13 cellular contexts compared by ENCODE assay signal in the genomic region with DNA sequence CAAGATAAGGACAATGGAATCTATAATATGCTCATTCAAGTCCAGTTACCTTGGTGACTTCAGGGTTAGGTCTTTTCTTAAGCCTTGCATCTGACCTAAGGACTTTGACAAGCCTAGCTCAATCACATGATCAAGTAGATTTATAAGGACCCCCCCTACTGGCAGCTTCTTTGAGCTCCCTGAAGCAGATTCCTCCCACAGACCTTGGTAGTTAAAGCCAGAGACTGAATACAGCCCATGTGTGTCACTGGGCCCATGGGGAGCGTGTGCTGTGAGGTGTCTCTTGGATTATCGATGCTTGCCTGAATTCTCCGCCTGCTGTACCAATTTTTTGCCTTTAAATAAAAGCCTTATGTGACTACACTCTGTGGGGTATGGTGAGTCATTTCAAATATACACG.
DNase-seq lines count a peak whose midpoint lies in the region; ATAC-seq and TF ChIP-seq lines count a peak whose summit lies in the region.
"Had no signal": no experiment of that assay in that cellular context is flagged by ENCODE, and none has a peak within 500 bp of the region (broad histone marks: within the 10 kb centered on the region; RNA-seq: fewer than 3 reads in every experiment).

No MANE protein-coding gene starts in this region.

- H3K27ac Mint-ChIP-seq in Calu3 (ENCODE audit: unreplicated experiment), result no peak overlapping the region
- H3K27ac Mint-ChIP-seq: CD4-positive, CD25-positive, alpha-beta regulatory T cell had no signal

- no peak for TF ChIP-seq POLR2A in esophagus squamous epithelium (IDR thresholded peaks at IDR 0.05)

- no peak for ATAC-seq in Right ventricle myocardium inferior
- ATAC-seq in HG03342 (IDR thresholded peaks at IDR 0.05; ENCODE audit: unreplicated experiment), result peak; percentile 69
- ATAC-seq: foreskin keratinocyte, pancreas had no signal

- no peaks in the 10 kb centered on the region for H3K9me3 ChIP-seq in cardiac muscle cell (ENCODE audit: low read depth)
- H3K9me3 ChIP-seq in esophagus squamous epithelium, result no peaks in the 10 kb centered on the region
- H3K9me3 ChIP-seq: pancreas had no signal

- H3K4me1 Mint-ChIP-seq in Calu3 (ENCODE audit: low read depth, unreplicated experiment), result no peaks in the 10 kb centered on the region
- H3K4me1 Mint-ChIP-seq: CD4-positive, CD25-positive, alpha-beta regulatory T cell had no signal

- no peak for TF ChIP-seq CTCF in cardiac muscle cell (IDR thresholded peaks at IDR 0.05; ENCODE audit: low read depth, low read length)
- TF ChIP-seq CTCF in astrocyte of the cerebellum (IDR thresholded peaks at IDR 0.05; ENCODE audit: low read depth, low read length, missing control alignments), result peak; percentile 15
- TF ChIP-seq CTCF in esophagus squamous epithelium (IDR thresholded peaks at IDR 0.05), result no peak
- no peak for TF ChIP-seq CTCF in GM10266 (IDR thresholded peaks at IDR 0.05; ENCODE audit: control insufficient read depth, insufficient read depth, low read depth, missing control alignments)
- TF ChIP-seq CTCF in Calu3 (IDR thresholded peaks at IDR 0.05; ENCODE audit: unreplicated experiment), result no peak

- no peaks in the 10 kb centered on the region for H3K36me3 ChIP-seq in cardiac muscle cell
- no peaks in the 10 kb centered on the region for H3K36me3 ChIP-seq in esophagus squamous epithelium
- H3K36me3 ChIP-seq: pancreas had no signal

- intact Hi-C loops in Right ventricle myocardium inferior (cut with DNase I) (no loop called here), esophagus squamous epithelium (cut with DNase I) (no loop called here), Calu3 (cut with micrococcal nuclease; ENCODE audit: unreplicated experiment) (no loop called here)

- DNase-seq in cardiac muscle cell (ENCODE audit: low read depth in 1 of 2, low spot score in 1 of 2), result peak; percentile 2 to 7
- DNase-seq in Right ventricle myocardium inferior (ENCODE audit: missing footprints), result no peak
- no peak for DNase-seq in astrocyte of the cerebellum (ENCODE audit: low read depth)
- DNase-seq in esophagus squamous epithelium (lab: John Stamatoyannopoulos, UW), result no peak
- DNase-seq in GM10266 (ENCODE audit: extremely low spot score), result no peak
- DNase-seq in activated CD4-positive, CD25-positive, alpha-beta regulatory T cell (lab: John Stamatoyannopoulos, UW), result no peak
- no peak for DNase-seq in Calu3
- DNase-seq: CD4-positive, CD25-positive, alpha-beta regulatory T cell; foreskin keratinocyte; pancreas; stimulated activated CD4-positive, alpha-beta T cell treated with anti-CD3 and anti-CD28 coated beads, Interleukin-4, amount 100 ng/mL, for 1 hour; T-helper 9 cell had no signal

- no peaks in the 10 kb centered on the region for H3K9me3 Mint-ChIP-seq in Calu3 (ENCODE audit: low read depth, unreplicated experiment)

- H3K27me3 Mint-ChIP-seq in Calu3 (ENCODE audit: unreplicated experiment), result no peaks in the 10 kb centered on the region
- H3K27me3 Mint-ChIP-seq: CD4-positive, CD25-positive, alpha-beta regulatory T cell had no signal

- BruUV-seq in Calu3 (replicated peaks; lab: Mats Ljungman, UMichigan), result no TSS peak

- no peak overlapping the region for H3K27ac ChIP-seq in cardiac muscle cell
- H3K27ac ChIP-seq in esophagus squamous epithelium, result no peak overlapping the region
- H3K27ac ChIP-seq: foreskin keratinocyte, pancreas had no signal

- no peaks in the 10 kb centered on the region for H3K36me3 Mint-ChIP-seq in Calu3 (ENCODE audit: insufficient read depth, unreplicated experiment)
- H3K36me3 Mint-ChIP-seq: CD4-positive, CD25-positive, alpha-beta regulatory T cell had no signal

- H3K27me3 ChIP-seq in cardiac muscle cell (no peaks in the 10 kb centered on the region), esophagus squamous epithelium (no peaks in the 10 kb centered on the region)
- H3K27me3 ChIP-seq: foreskin keratinocyte, pancreas had no signal

- H3K4me3 Mint-ChIP-seq in Calu3 (ENCODE audit: low read depth, unreplicated experiment), result no peak overlapping the region
- H3K4me3 Mint-ChIP-seq: CD4-positive, CD25-positive, alpha-beta regulatory T cell had no signal

- 69 to 86% methylated on average over 4 of the region's 4 CpGs for WGBS in esophagus squamous epithelium, 2 donors

- H3K4me1 ChIP-seq in cardiac muscle cell (ENCODE audit: low read depth), result no peaks in the 10 kb centered on the region
- H3K4me1 ChIP-seq in esophagus squamous epithelium, result no peaks in the 10 kb centered on the region
- H3K4me1 ChIP-seq: foreskin keratinocyte, pancreas had no signal

- no peak overlapping the region for H3K4me3 ChIP-seq in cardiac muscle cell
- no peak overlapping the region for H3K4me3 ChIP-seq in astrocyte of the cerebellum (ENCODE audit: low read depth, low read length)
- no peak overlapping the region for H3K4me3 ChIP-seq in esophagus squamous epithelium
- H3K4me3 ChIP-seq: pancreas had no signal

- in situ Hi-C loops in astrocyte of the cerebellum (cut with HindIII; ENCODE audit: low sequenced_read_pairs), result no loop called here

- CTCF ChIA-PET in Calu3 (lab: Charles Lee), result no interaction called here

Comparison
In these comparisons a context has a peak if more than half of its experiments do, and no peak if none do; other contexts are left out.
1. DNase-seq: peak in cardiac muscle cell (2 of 2); none in Right ventricle myocardium inferior (single experiment), astrocyte of the cerebellum (single experiment), esophagus squamous epithelium (single experiment), GM10266 (single experiment), activated CD4-positive, CD25-positive, alpha-beta regulatory T cell (0 of 4) and Calu3 (single experiment).